ENCODE assay signal across 8 cellular contexts in the genomic region with DNA sequence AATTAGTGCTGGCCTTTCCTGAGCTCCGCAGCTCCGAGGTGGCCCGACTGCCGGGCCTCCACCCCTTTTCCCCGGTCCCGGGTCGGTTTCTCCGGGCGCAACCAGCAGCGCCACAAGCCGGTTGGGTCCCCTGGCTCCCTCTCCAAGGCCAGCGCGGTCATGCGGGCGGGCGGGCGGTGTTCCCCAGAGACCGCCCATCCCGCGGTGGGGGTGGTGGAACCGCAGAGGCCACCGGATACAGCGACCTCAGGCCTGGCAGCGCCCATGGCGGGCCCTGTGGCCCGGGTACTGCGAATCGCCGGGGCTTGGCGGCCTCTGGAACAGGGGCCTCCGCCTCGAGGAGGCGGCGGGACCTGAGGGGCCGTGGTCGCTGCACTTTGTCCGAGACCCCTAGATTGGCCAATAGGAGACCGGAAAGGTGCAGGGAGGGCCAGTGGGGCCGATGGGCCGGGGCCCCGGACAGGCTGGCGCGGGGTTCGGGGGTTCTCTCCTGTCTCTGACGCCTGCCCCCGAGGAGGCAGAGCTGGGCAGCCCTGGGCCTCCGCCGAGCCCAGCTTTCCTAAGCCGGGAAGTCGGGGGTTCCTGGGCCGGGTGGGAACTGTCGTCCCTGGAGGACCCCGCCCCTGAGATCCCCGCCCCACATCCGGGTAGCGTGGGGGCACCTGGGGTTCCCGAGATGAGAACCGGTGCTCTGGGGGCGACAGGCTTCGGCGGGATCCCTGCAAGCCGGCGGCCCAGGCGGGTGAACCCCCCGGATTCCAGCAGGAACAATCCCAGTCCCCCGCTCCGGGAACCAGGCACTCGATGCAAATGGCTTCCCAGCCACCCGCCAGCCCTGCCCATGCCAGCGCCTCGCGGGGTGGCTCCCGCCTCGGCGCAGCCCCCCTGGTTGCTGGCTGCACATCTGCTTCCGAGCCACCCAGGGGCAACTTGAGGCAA.
DNase-seq lines count a peak whose midpoint lies in the region; ATAC-seq and TF ChIP-seq lines count a peak whose summit lies in the region.

No MANE protein-coding gene starts in this region.

- peak overlapping the region; percentile 99 for H3K4me2 ChIP-seq in mammary epithelial cell (ENCODE audit: insufficient read depth, low read depth, low read length)

- ATAC-seq in GM19438 (IDR thresholded peaks at IDR 0.05; ENCODE audit: low read depth, unreplicated experiment), result peak; percentile 64
- peak; percentile 91 for ATAC-seq in sciatic nerve

- intact Hi-C loops in mammary epithelial cell (cut with micrococcal nuclease) (no loop called here), sciatic nerve (cut with DNase I) (no loop called here)

- H3K9ac ChIP-seq in mammary epithelial cell (ENCODE audit: insufficient read depth, low read length), result no peak overlapping the region
- peak overlapping the region; percentile 81; the same call in 1 of the 2 replicates for H3K9ac ChIP-seq in iPS-20b (ENCODE audit: low read depth, low read length)

- H3K79me2 ChIP-seq in ACC112 (ENCODE audit: control insufficient read depth, insufficient read depth, low read length, unreplicated experiment), result no peaks in the 10 kb centered on the region
- H3K79me2 ChIP-seq in mammary epithelial cell (ENCODE audit: insufficient read depth, low read length), result no peaks in the 10 kb centered on the region

- H2AFZ ChIP-seq in ACC112 (ENCODE audit: low read length, unreplicated experiment) (peak overlapping the region; percentile 38), mammary epithelial cell (ENCODE audit: low read depth, low read length) (peak overlapping the region; percentile 98)

- no peaks in the 10 kb centered on the region for H3K9me3 ChIP-seq in mammary epithelial cell (replicated peaks; ENCODE audit: insufficient read depth, low read length)
- H3K9me3 ChIP-seq in iPS-20b (ENCODE audit: insufficient read depth, low read depth, low read length), result no peaks in the 10 kb centered on the region

- dilution Hi-C loops in mammary epithelial cell (cut with HindIII; ENCODE audit: low sequenced_read_pairs), result no loop called here

- no peak overlapping the region for H3K27ac ChIP-seq in ACC112 (ENCODE audit: low read depth, low read length)
- no peak overlapping the region for H3K27ac ChIP-seq in mammary epithelial cell (ENCODE audit: insufficient read depth, low read depth, low read length)
- no peak overlapping the region for H3K27ac ChIP-seq in iPS-20b (ENCODE audit: low read length)

- TF ChIP-seq CTCF in mammary epithelial cell (conservative IDR thresholded peaks at IDR 0.05 in 1 of 2, IDR thresholded peaks at IDR 0.05 in 1 of 2; ENCODE audit: extremely low read depth in 1 of 2, insufficient read depth in 1 of 2, low read depth in 1 of 2, low read length in 2 of 2), result no peak

- BruUV-seq in mammary epithelial cell (replicated peaks; lab: Mats Ljungman, UMichigan), result no TSS peak

- peak overlapping the region; percentile 59 for H3K4me3 ChIP-seq in ACC112 (ENCODE audit: low read depth, low read length)
- H3K4me3 ChIP-seq in mammary epithelial cell (replicated peaks in 1 of 3; ENCODE audit: insufficient read depth in 1 of 3, low read depth in 2 of 3, low read length in 3 of 3), result peak overlapping the region; percentile 44 to 51 (median 49)
- peak overlapping the region; percentile 77 for H3K4me3 ChIP-seq in iPS-20b (ENCODE audit: low read length)

- DNase-seq in NCI-H69 (lab: John Stamatoyannopoulos, UW) (peak; percentile 69), mammary epithelial cell (no peak), sciatic nerve (ENCODE audit: low spot score) (peak; percentile 85), RKO (ENCODE audit: low spot score) (no peak), SHP77 treated with DMSO at 0.1 percent for 48 hours (lab: John Stamatoyannopoulos, UW) (no peak)

- in situ Hi-C loops in mammary epithelial cell (cut with MboI; ENCODE audit: low sequenced_read_pairs in 2 of 2), result loop anchor here in 1 of 2 donors (25.0 kb wide), 1 partner anchor 664 kb away; no protein-coding TSS in a partner anchor

- H3K4me1 ChIP-seq in ACC112 (ENCODE audit: control insufficient read depth, insufficient read depth, low read length, unreplicated experiment) (peaks cover 3% of the 10 kb centered on the region), mammary epithelial cell (ENCODE audit: insufficient read depth, low read length) (peaks cover 6% of the 10 kb centered on the region), iPS-20b (ENCODE audit: insufficient read depth, low read length) (peaks cover 13% of the 10 kb centered on the region; the same call in 1 of the 2 replicates)

- CTCF ChIA-PET in mammary epithelial cell (lab: Charles Lee; ENCODE audit: low non-redundant PET), result interaction anchor here (0.6 kb wide), 1 partner anchor 57 kb away, joined by 15 read pairs; no protein-coding TSS in a partner anchor

- no peaks in the 10 kb centered on the region for H4K20me1 ChIP-seq in mammary epithelial cell (ENCODE audit: insufficient read depth, low read length)

- H3K36me3 ChIP-seq in ACC112 (ENCODE audit: insufficient read depth, low read length) (no peaks in the 10 kb centered on the region), mammary epithelial cell (ENCODE audit: insufficient read depth, low read length) (no peaks in the 10 kb centered on the region), iPS-20b (ENCODE audit: insufficient read depth, low read depth, low read length) (no peaks in the 10 kb centered on the region)

- H3K27me3 ChIP-seq in ACC112 (ENCODE audit: insufficient read depth, low read length) (0 out of 2 replicates have a peak, but pooled peaks cover 7% of the 10 kb centered on the region), mammary epithelial cell (ENCODE audit: insufficient read depth, low read length) (no peaks in the 10 kb centered on the region), iPS-20b (ENCODE audit: insufficient read depth, low read length) (no peaks in the 10 kb centered on the region; the same call in 1 of the 2 replicates)

- WGBS in mammary epithelial cell (ENCODE audit: low coverage, missing lambda C conversion rate), result 20% methylated on average over 2 of the region's 76 CpGs

Comparison
In these comparisons a context has a peak if more than half of its experiments do, and no peak if none do; other contexts are left out.
1. DNase-seq: peak in NCI-H69 (single experiment) and sciatic nerve (single experiment); none in mammary epithelial cell (single experiment), RKO (single experiment) and SHP77 treated with DMSO at 0.1 percent for 48 hours (single experiment).
2. Peak in every context shown above with its lines, with median percentiles within 50 percentile points of each other: H3K4me3 ChIP-seq.